10 cellular contexts compared by ENCODE assay signal in the genomic region with DNA sequence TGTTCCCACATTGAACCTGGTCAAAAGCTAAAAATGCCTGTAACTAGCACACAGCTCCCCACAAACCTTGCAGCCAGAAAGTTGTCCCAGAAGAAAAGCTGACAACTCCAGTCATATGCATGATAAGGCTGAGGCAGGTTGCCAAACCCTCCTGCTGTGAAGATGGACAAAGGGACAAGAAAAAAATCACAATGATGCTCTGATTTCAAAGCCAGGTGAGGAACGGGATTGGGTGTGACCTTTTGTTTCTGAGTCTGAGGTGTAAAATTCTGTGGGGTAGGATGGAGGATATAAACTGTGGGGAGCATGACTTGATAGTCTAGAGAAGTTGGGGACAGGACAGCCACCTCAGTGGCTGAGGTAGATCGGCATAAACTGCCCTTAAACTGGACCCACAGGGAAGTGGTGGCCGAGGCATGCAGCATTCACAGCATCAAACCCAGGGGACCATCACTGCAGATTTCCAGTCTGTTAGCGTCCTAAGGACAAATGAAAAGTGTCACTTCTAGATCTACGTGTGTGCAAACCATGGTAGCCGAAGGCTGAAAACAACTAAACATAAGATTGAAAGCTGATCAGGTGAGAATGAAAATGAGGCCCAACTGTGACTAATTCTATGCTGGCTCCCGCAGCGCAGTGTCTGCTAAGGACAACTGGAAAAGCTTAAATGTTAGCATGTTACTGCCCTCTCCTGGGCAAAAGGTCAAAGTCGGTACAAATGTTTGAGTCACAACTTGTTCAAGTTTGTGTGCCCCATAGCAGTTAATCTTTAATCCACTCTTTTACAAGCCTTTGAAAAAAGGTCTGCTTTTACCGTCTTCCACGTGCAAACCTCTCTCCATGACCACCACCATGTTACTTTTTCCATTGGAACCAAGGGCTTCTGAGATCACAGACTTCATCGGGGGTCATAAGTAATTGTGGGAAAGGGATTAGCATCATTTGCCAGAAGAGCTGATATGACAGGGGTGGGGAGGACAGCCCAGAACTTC. TPM values are rescaled to one million over a fixed set of nuclear protein-coding genes. Genes with fewer than 3 reads are reported as not detected.
DNase-seq lines count a peak whose midpoint lies in the region; ATAC-seq and TF ChIP-seq lines count a peak whose summit lies in the region.
"Had no signal": no experiment of that assay in that cellular context is flagged by ENCODE, and none has a peak within 500 bp of the region (broad histone marks: within the 10 kb centered on the region; RNA-seq: fewer than 3 reads in every experiment).

No MANE protein-coding gene starts in this region.

- intact Hi-C loops in MCF 10A (cut with micrococcal nuclease) = loop anchor here (1.0 to 5.0 kb wide), 5 partner anchors 77 to 844 kb away; no protein-coding TSS in a partner anchor
- intact Hi-C loops in breast epithelium (cut with DNase I; ENCODE audit: low total_unique reads) = no loop called here
- intact Hi-C loops in left colon (cut with DNase I, micrococcal nuclease) = no loop called here

- no peak overlapping the region for H3K4me3 Mint-ChIP-seq in MCF 10A (ENCODE audit: unreplicated experiment)
- H3K4me3 Mint-ChIP-seq: dendritic cell treated with granulocyte-macrophage colony-stimulating factor and Interleukin-4, amounts not matched to agents 40 ng/mL and 50 ng/mL, for 4 days had no signal

- peaks cover 13% of the 10 kb centered on the region for H3K9me3 Mint-ChIP-seq in MCF 10A (ENCODE audit: unreplicated experiment)

- H3K27ac Mint-ChIP-seq in MCF 10A (ENCODE audit: low read depth, unreplicated experiment) = no peak overlapping the region
- H3K27ac Mint-ChIP-seq: dendritic cell treated with granulocyte-macrophage colony-stimulating factor and Interleukin-4, amounts not matched to agents 40 ng/mL and 50 ng/mL, for 4 days had no signal

- in situ Hi-C loops in astrocyte of the spinal cord (cut with HindIII; ENCODE audit: low sequenced_read_pairs) = no loop called here

- ATAC-seq in HG02642 (IDR thresholded peaks at IDR 0.05; ENCODE audit: poor library complexity, unreplicated experiment) (peak; percentile 71), left colon (peak; percentile 99)

- POLR2A ChIA-PET in MCF 10A (lab: Yijun Ruan, JAX) = interaction anchor here (0.5 to 1.3 kb wide), 3 partner anchors 12 to 663 kb away, joined by 3 to 5 read pairs (median 5); no protein-coding TSS in a partner anchor

- no peaks in the 10 kb centered on the region for H3K36me3 ChIP-seq in breast epithelium
- H3K36me3 ChIP-seq: thoracic aorta had no signal

- H3K27me3 ChIP-seq in breast epithelium = no peaks in the 10 kb centered on the region

- peaks cover 0 to 11% of the 10 kb centered on the region in 2 donors for H3K9me3 ChIP-seq in breast epithelium

- H3K36me3 Mint-ChIP-seq in MCF 10A (ENCODE audit: insufficient read depth, unreplicated experiment) = no peaks in the 10 kb centered on the region

- CTCF ChIA-PET in MCF 10A (lab: Yijun Ruan, JAX) = interaction anchor here (0.6 to 3.4 kb wide), 37 partner anchors 9 to 1568 kb away, joined by 3 to 32 read pairs (median 4); no protein-coding TSS in a partner anchor

- TF ChIP-seq CTCF in MCF 10A (IDR thresholded peaks at IDR 0.05; ENCODE audit: unreplicated experiment) = peak; percentile 41
- TF ChIP-seq CTCF in breast epithelium (IDR thresholded peaks at IDR 0.05) = no peak
- TF ChIP-seq CTCF in astrocyte of the spinal cord (IDR thresholded peaks at IDR 0.05; ENCODE audit: low read depth, low read length) = no peak

- DNase-seq in MCF 10A (ENCODE audit: unreplicated experiment) (peak; percentile 80), breast epithelium (ENCODE audit: low spot score in 2 of 2) (no peak), NCI-H146 treated with DMSO at 0.1 percent for 48 hours (lab: John Stamatoyannopoulos, UW; ENCODE audit: unreplicated experiment) (peak; percentile 75), astrocyte of the spinal cord (ENCODE audit: low read depth, low spot score) (peak; percentile 22), left colon (peak; percentile 66 to 73), GF-D8 (lab: John Stamatoyannopoulos, UW) (no peak)
- DNase-seq in activated naive CD4-positive, alpha-beta T cell (lab: John Stamatoyannopoulos, UW) = no peak

- no peak overlapping the region for H3K4me3 ChIP-seq in breast epithelium
- no peak overlapping the region for H3K4me3 ChIP-seq in astrocyte of the spinal cord (ENCODE audit: low read depth, low read length)
- H3K4me3 ChIP-seq: thoracic aorta had no signal

- no peaks in the 10 kb centered on the region for H3K4me1 ChIP-seq in breast epithelium

- H3K4me1 Mint-ChIP-seq in MCF 10A (ENCODE audit: insufficient read depth, unreplicated experiment) = no peaks in the 10 kb centered on the region

- H3K27ac ChIP-seq in breast epithelium = no peak overlapping the region
- H3K27ac ChIP-seq: thoracic aorta had no signal

- no peaks in the 10 kb centered on the region for H3K27me3 Mint-ChIP-seq in MCF 10A (ENCODE audit: insufficient read depth, unreplicated experiment)

- BruUV-seq in MCF 10A (replicated peaks; lab: Mats Ljungman, UMichigan) = no TSS peak

- TF ChIP-seq POLR2A in breast epithelium (IDR thresholded peaks at IDR 0.05) = no peak

RNA-seq across cellular contexts. Expression of a gene that starts 39.8 kb away (rescaled TPM):
- not detected in 2 replicates for total RNA-seq in MCF 10A (2022)
- 1 to 10 TPM in 1 of 3 donors, under 1 TPM in 2; 0.16 to 3.3 (median 0.59) TPM for total RNA-seq in breast epithelium
- total RNA-seq in left colon = 1 to 10 TPM in 1 of 2 donors, under 1 TPM in 1; 0.78 to 1.4 TPM
- total RNA-seq: thoracic aorta had no signal

Comparison
In these comparisons a context has a peak if more than half of its experiments do, and no peak if none do; other contexts are left out.
1. DNase-seq: peak in MCF 10A (single experiment), NCI-H146 treated with DMSO at 0.1 percent for 48 hours (single experiment), astrocyte of the spinal cord (single experiment) and left colon (2 of 2); none in breast epithelium (0 of 2), GF-D8 (single experiment) and activated naive CD4-positive, alpha-beta T cell (0 of 4).